8 cellular contexts compared by ENCODE assay signal in the genomic region with DNA sequence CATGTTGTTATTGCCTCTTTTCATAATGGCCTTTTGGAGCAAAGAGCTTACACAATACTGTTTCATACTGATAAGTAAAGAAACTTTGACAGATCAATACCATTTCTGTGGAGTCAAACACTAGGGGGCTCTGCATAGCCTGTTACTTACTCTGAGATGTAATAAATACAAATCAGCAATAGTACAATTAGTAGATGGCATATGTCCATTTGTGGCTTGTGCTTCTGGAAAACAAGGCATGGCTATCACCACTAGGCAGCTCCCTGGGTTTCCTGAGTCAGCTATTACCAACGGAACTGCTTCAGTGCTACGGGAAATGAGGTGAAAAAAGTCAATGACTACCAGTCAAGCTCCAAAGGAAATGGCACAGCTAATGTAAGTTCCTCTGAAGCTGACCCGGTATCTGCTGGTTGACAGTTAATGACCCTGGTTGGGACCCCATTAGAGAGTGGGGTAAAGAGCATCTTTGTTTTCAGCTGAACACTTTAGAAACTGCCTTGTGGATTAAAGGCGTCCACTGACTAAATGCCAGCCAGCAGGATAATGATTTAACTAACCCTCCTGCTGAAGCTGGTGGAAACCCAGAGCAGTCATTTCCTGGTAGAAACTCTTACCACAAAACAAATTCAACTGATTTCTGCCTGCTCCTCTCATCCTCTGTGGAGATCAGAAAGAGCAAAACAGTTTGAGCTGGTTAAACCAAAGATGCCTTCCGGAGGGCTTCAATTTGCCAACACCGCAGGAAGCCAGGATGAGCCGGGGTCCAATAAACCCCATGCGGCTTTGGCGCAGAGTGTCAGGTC.
DNase-seq lines count a peak whose midpoint lies in the region; ATAC-seq, FAIRE-seq and TF ChIP-seq lines count a peak whose summit lies in the region.

No MANE protein-coding gene starts in this region.

- no peak overlapping the region for H3K27ac ChIP-seq in colonic mucosa

- no peaks in the 10 kb centered on the region for H3K36me3 ChIP-seq in colonic mucosa

- no peak for ATAC-seq in GM21737 (IDR thresholded peaks at IDR 0.05; ENCODE audit: unreplicated experiment)

- TF ChIP-seq CTCF in LNCaP clone FGC (IDR thresholded peaks at IDR 0.05; ENCODE audit: control insufficient read depth, extremely low read depth, insufficient read depth) (peak; percentile 23; the same call in 1 of the 2 replicates), colonic mucosa (IDR thresholded peaks at IDR 0.05) (no peak)

- H3K4me3 ChIP-seq in LNCaP clone FGC (ENCODE audit: low read depth, low read length), result no peak overlapping the region
- no peak overlapping the region for H3K4me3 ChIP-seq in colonic mucosa

- no peaks in the 10 kb centered on the region for H3K4me1 ChIP-seq in colonic mucosa

- no peaks in the 10 kb centered on the region for H3K27me3 Mint-ChIP-seq in activated naive CD4-positive, alpha-beta T cell treated with anti-CD3 and anti-CD28 coated beads, Interleukin-2, amount 50 U/mL, for 24 hours

- H3K27ac Mint-ChIP-seq in activated naive CD4-positive, alpha-beta T cell treated with anti-CD3 and anti-CD28 coated beads, Interleukin-2, amount 50 U/mL, for 24 hours, result peak overlapping the region; percentile 43

- H3K9ac ChIP-seq in colonic mucosa (ENCODE audit: low read depth in 2 of 2, low read length in 2 of 2), result no peak overlapping the region

- H3K9me3 ChIP-seq in colonic mucosa, result no peaks in the 10 kb centered on the region

- no peaks in the 10 kb centered on the region for H3K27me3 ChIP-seq in colonic mucosa

- intact Hi-C loops in colonic mucosa (cut with DNase I), result no loop called here

- FAIRE-seq in islet of Langerhans (lab: Jason Lieb, UNC), result peak; percentile 99

- H3K9me3 Mint-ChIP-seq in activated naive CD4-positive, alpha-beta T cell treated with anti-CD3 and anti-CD28 coated beads, Interleukin-2, amount 50 U/mL, for 24 hours, result no peaks in the 10 kb centered on the region

- peaks cover 42% of the 10 kb centered on the region for H3K4me1 Mint-ChIP-seq in activated naive CD4-positive, alpha-beta T cell treated with anti-CD3 and anti-CD28 coated beads, Interleukin-2, amount 50 U/mL, for 24 hours

- H3K4me3 Mint-ChIP-seq in activated naive CD4-positive, alpha-beta T cell treated with anti-CD3 and anti-CD28 coated beads, Interleukin-2, amount 50 U/mL, for 24 hours, result peak overlapping the region; percentile 71

- DNase-seq in EH (ENCODE audit: low read depth), result peak; percentile 82
- no peak for DNase-seq in LNCaP clone FGC (ENCODE audit: low read depth)
- no peak for DNase-seq in epidermal melanocyte (ENCODE audit: insufficient read length, low spot score)
- DNase-seq in SHP77 (lab: John Stamatoyannopoulos, UW), result no peak
- DNase-seq in colonic mucosa, result no peak

- no peaks in the 10 kb centered on the region for H3K36me3 Mint-ChIP-seq in activated naive CD4-positive, alpha-beta T cell treated with anti-CD3 and anti-CD28 coated beads, Interleukin-2, amount 50 U/mL, for 24 hours
